1 cellular context compared by ENCODE assay signal in genomic region chr21:42287193-42288083, GRCh38.
TF ChIP-seq lines count a peak whose summit lies in the region.

No MANE protein-coding gene starts in this region.

TF ChIP-seq in H1, 55 proteins besides CTCF, POLR2A, EP300 and RAD21:
- no peak for TF ChIP-seq TAF1 (IDR thresholded peaks at IDR 0.05; ENCODE audit: low read depth, low read length)
- no peak for TF ChIP-seq TAF7 (optimal IDR thresholded peaks at IDR 0.05; ENCODE audit: borderline replicate concordance, low read depth, low read length)
- TF ChIP-seq SP4 (IDR thresholded peaks at IDR 0.05; ENCODE audit: low read length) = no peak
- no peak for TF ChIP-seq ZNF274 (IDR thresholded peaks at IDR 0.05; ENCODE audit: borderline replicate concordance, extremely low read depth, low read length)
- no peak for TF ChIP-seq BACH1 (IDR thresholded peaks at IDR 0.05; ENCODE audit: low read length)
- no peak for TF ChIP-seq CHD1 (IDR thresholded peaks at IDR 0.05; ENCODE audit: low read depth, low read length)
- TF ChIP-seq PHF8 (conservative IDR thresholded peaks at IDR 0.05; ENCODE audit: low read depth, low read length) = no peak
- no peak for TF ChIP-seq KDM4A (IDR thresholded peaks at IDR 0.05; ENCODE audit: low read depth, low read length, severe bottlenecking)
- TF ChIP-seq BCL11A (IDR thresholded peaks at IDR 0.05; ENCODE audit: low read depth in 2 of 2, low read length in 2 of 2) = no peak
- TF ChIP-seq JUN (IDR thresholded peaks at IDR 0.05; ENCODE audit: low read depth, low read length) = no peak
- TF ChIP-seq HDAC6 (IDR thresholded peaks at IDR 0.05; ENCODE audit: low read depth, low read length) = no peak
- TF ChIP-seq HDAC2 (IDR thresholded peaks at IDR 0.05; ENCODE audit: borderline replicate concordance in 1 of 2, low read depth in 2 of 2, low read length in 2 of 2) = no peak
- TF ChIP-seq NANOG (IDR thresholded peaks at IDR 0.05; ENCODE audit: insufficient read depth, low read depth, low read length, poor library complexity, severe bottlenecking) = no peak
- TF ChIP-seq TEAD4 (IDR thresholded peaks at IDR 0.05; ENCODE audit: low read depth, low read length) = no peak
- TF ChIP-seq GABPA (IDR thresholded peaks at IDR 0.05; ENCODE audit: borderline replicate concordance, insufficient read depth, low read length) = no peak
- TF ChIP-seq ATF2 (IDR thresholded peaks at IDR 0.05; ENCODE audit: low read length) = no peak
- no peak for TF ChIP-seq ASH2L (IDR thresholded peaks at IDR 0.05; ENCODE audit: low read length)
